1 cellular context compared by ENCODE assay signal in genomic region chr1:109771712-109772657, GRCh38.
TF ChIP-seq lines count a peak whose summit lies in the region.

No MANE protein-coding gene starts in this region.

TF ChIP-seq in K562, 482 proteins besides CTCF, POLR2A, EP300 and RAD21:
- TF ChIP-seq KLF1 (tag; IDR thresholded peaks at IDR 0.05) = no peak
- TF ChIP-seq NR4A1 (CRISPR knock-in tag; IDR thresholded peaks at IDR 0.05) = no peak
- no peak for TF ChIP-seq NR4A1 (tag; IDR thresholded peaks at IDR 0.05)
- no peak for TF ChIP-seq PRPF4 (IDR thresholded peaks at IDR 0.05; ENCODE audit: insufficient read depth, low read depth, low read length, poor library complexity, severe bottlenecking)
- TF ChIP-seq LEF1 (IDR thresholded peaks at IDR 0.05) = no peak
- TF ChIP-seq PURB (CRISPR knock-in tag; IDR thresholded peaks at IDR 0.05; ENCODE audit: low read depth) = 0 out of 2 replicates have a peak, but pooled peaks have one; percentile 81
- TF ChIP-seq GABPA (tag; conservative IDR thresholded peaks at IDR 0.05; ENCODE audit: low read depth) = no peak
- no peak for TF ChIP-seq ZNF717 (CRISPR knock-in tag; IDR thresholded peaks at IDR 0.05)
- no peak for TF ChIP-seq RBBP5 (IDR thresholded peaks at IDR 0.05; ENCODE audit: borderline replicate concordance, insufficient read depth, low read length, poor library complexity, severe bottlenecking)
- no peak for TF ChIP-seq NFYB (IDR thresholded peaks at IDR 0.05; ENCODE audit: extremely low read depth, insufficient read length)
- no peak for TF ChIP-seq HNRNPK (IDR thresholded peaks at IDR 0.05; ENCODE audit: low read depth, low read length, poor library complexity, severe bottlenecking)
- no peak for TF ChIP-seq JUNB (CRISPR knock-in tag; conservative IDR thresholded peaks at IDR 0.05)
- TF ChIP-seq ELF4 (CRISPR knock-in tag; IDR thresholded peaks at IDR 0.05) = no peak
- TF ChIP-seq L3MBTL2 (IDR thresholded peaks at IDR 0.05) = peak; percentile 37; the same call in 1 of the 2 replicates
- no peak for TF ChIP-seq CHAMP1 (IDR thresholded peaks at IDR 0.05)
- TF ChIP-seq IRF2 (CRISPR knock-in tag; IDR thresholded peaks at IDR 0.05) = no peak
- TF ChIP-seq NR1H2 (CRISPR knock-in tag; IDR thresholded peaks at IDR 0.05) = no peak
- TF ChIP-seq ZNF23 (CRISPR knock-in tag; IDR thresholded peaks at IDR 0.05) = no peak
- TF ChIP-seq ZBTB9 (CRISPR knock-in tag; IDR thresholded peaks at IDR 0.05) = no peak
- no peak for TF ChIP-seq MBD1 (CRISPR knock-in tag; IDR thresholded peaks at IDR 0.05)
- 0 out of 2 replicates have a peak, but pooled peaks have one; percentile 15 for TF ChIP-seq USF2 (CRISPR knock-in tag; IDR thresholded peaks at IDR 0.05)
- TF ChIP-seq BRD9 (IDR thresholded peaks at IDR 0.05; ENCODE audit: low read depth, partially characterized antibody) = no peak
- no peak for TF ChIP-seq ZFP36 (IDR thresholded peaks at IDR 0.05; ENCODE audit: low read depth, low read length, partially characterized antibody)
- TF ChIP-seq ZNF589 (CRISPR knock-in tag; IDR thresholded peaks at IDR 0.05; ENCODE audit: low read depth) = no peak
- TF ChIP-seq IRF1 (CRISPR knock-in tag; IDR thresholded peaks at IDR 0.05; ENCODE audit: borderline replicate concordance) = no peak
- TF ChIP-seq DIDO1 (tag; IDR thresholded peaks at IDR 0.05; ENCODE audit: low read depth) = no peak
- peak; percentile 54; the same call in 1 of the 2 replicates for TF ChIP-seq SPI1 (IDR thresholded peaks at IDR 0.05; ENCODE audit: borderline replicate concordance, low read depth, low read length)
- no peak for TF ChIP-seq ELF1 (tag; IDR thresholded peaks at IDR 0.05)
- TF ChIP-seq ATF1 (CRISPR knock-in tag; IDR thresholded peaks at IDR 0.05) = no peak
- TF ChIP-seq ATF1 (tag; IDR thresholded peaks at IDR 0.05) = no peak
- 0 out of 2 replicates have a peak, but pooled peaks have one; percentile 11 for TF ChIP-seq USF1 (CRISPR knock-in tag; IDR thresholded peaks at IDR 0.05)
- no peak for TF ChIP-seq ZNF12 (CRISPR knock-in tag; IDR thresholded peaks at IDR 0.05)
- no peak for TF ChIP-seq ZFP30 (CRISPR knock-in tag; IDR thresholded peaks at IDR 0.05; ENCODE audit: borderline replicate concordance)
- TF ChIP-seq PKNOX1 (IDR thresholded peaks at IDR 0.05) = no peak
